23 cellular contexts compared by ENCODE assay signal in the genomic region with DNA sequence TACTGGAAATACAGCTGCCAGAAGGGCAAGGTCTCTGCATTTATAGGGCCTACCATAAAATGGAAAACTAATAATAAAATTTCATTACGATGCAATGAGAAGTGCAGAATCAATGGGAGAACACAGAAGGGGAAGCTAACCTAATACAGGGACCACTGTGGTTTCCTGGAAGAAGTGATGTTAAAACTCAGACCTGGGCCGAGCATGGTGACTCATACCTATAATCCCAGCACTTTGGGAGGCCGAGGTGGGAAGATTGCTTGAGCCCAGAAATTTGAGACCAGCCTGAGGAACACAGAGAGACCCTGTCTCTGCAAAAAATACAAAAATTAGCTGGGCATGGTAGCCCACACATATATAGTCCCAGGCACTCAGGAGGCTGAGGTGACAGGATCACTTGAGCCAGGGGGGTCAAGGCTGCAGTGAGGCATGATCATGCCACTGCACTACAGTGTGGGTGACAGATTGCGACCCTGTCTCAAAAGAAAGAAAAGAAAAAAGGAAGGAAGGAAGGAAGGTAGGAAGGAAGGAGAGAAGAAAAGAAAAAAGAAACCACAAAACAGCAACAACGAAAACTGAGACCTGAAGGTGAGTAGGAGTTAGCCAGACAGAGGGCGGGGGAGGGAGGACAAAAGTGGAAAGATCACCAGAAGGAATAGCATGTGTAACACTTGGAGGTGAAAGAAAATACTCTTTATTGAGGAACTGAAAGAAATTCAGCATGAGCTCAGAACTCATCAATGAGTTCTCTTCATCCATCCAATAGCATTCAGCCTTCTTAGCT. TPM values are rescaled to one million over a fixed set of nuclear protein-coding genes. Genes with fewer than 3 reads are reported as not detected.
DNase-seq lines count a peak whose midpoint lies in the region; ATAC-seq, FAIRE-seq and TF ChIP-seq lines count a peak whose summit lies in the region.
"Had no signal": no experiment of that assay in that cellular context is flagged by ENCODE, and none has a peak within 500 bp of the region (broad histone marks: within the 10 kb centered on the region; RNA-seq: fewer than 3 reads in every experiment).

No MANE protein-coding gene starts in this region.

- no peaks in the 10 kb centered on the region for H3K27me3 ChIP-seq in IMR-90 (ENCODE audit: control insufficient read depth, insufficient read depth, low read length)
- H3K27me3 ChIP-seq in mesendoderm (ENCODE audit: insufficient read depth, low read length, poor library complexity), result no peaks in the 10 kb centered on the region
- H3K27me3 ChIP-seq: ascending aorta, testis had no signal

- peak overlapping the region; percentile 85 for H3K14ac ChIP-seq in IMR-90 (replicated peaks; ENCODE audit: low read depth, low read length)

- WGBS in IMR-90 (ENCODE audit: extremely low coverage in 2 of 2, insufficient read length in 1 of 2), 2 experiments, result 83% methylated on average over 1 of the region's 6 CpGs; no CpG with 5 or more reads in 1 of the 2 experiments
- no CpG with 5 or more reads among the region's 6 CpGs for WGBS in mesendoderm (ENCODE audit: extremely low coverage, insufficient coverage, low lambda C conversion rate)

- H3K27ac ChIP-seq in IMR-90 (ENCODE audit: insufficient read depth, low read length), result no peak overlapping the region
- peak overlapping the region; percentile 31 for H3K27ac ChIP-seq in mesendoderm (ENCODE audit: low read depth, low read length)
- H3K27ac ChIP-seq: parathyroid adenoma, RWPE1, testis had no signal

- in situ Hi-C loops in IMR-90 (cut with MboI; ENCODE audit: low sequenced_read_pairs), result no loop called here

- intact Hi-C loops in IMR-90 (cut with micrococcal nuclease), result loop anchor here (5.0 kb wide), 1 partner anchor 54 kb away; no protein-coding TSS in a partner anchor

- peak overlapping the region; percentile 53 to 59; a peak in 2 of 4 replicates for H4K8ac ChIP-seq in IMR-90 (ENCODE audit: low read depth in 2 of 2, low read length in 2 of 2)
- H4K8ac ChIP-seq in mesendoderm (ENCODE audit: low read depth, low read length), result no peak overlapping the region

- H3K4ac ChIP-seq in IMR-90 (ENCODE audit: low read depth, low read length), result peak overlapping the region; percentile 79
- peak overlapping the region; percentile 83 for H3K4ac ChIP-seq in mesendoderm (ENCODE audit: low read depth, low read length)

- H3K79me1 ChIP-seq in IMR-90 (ENCODE audit: low read depth in 1 of 2, low read length in 2 of 2) (no peaks in the 10 kb centered on the region), mesendoderm (ENCODE audit: low read length) (no peaks in the 10 kb centered on the region)

- H3K23ac ChIP-seq in IMR-90 (ENCODE audit: low read depth, low read length) (no peak overlapping the region), mesendoderm (ENCODE audit: low read length) (no peak overlapping the region)

- TF ChIP-seq RAD21 in IMR-90 (IDR thresholded peaks at IDR 0.05; ENCODE audit: low read length), result no peak

- H2BK20ac ChIP-seq in IMR-90 (ENCODE audit: low read depth, low read length), result peak overlapping the region; percentile 57

- FAIRE-seq in G401.6 (lab: Jason Lieb, UNC), result peak; percentile 77
- FAIRE-seq: GM12892, GM19239 had no signal

- H2AFZ ChIP-seq in IMR-90 (replicated peaks; ENCODE audit: low read length, poor library complexity), result no peak overlapping the region
- H2AFZ ChIP-seq: parathyroid adenoma had no signal

- no peaks in the 10 kb centered on the region for H3K79me2 ChIP-seq in mesendoderm (ENCODE audit: control insufficient read depth, insufficient read depth, low read length)
- H3K79me2 ChIP-seq: parathyroid adenoma had no signal

- 0 out of 2 replicates have a peak overlapping the region, but pooled peaks have one; percentile 69 for H2AK5ac ChIP-seq in IMR-90 (ENCODE audit: low read depth, low read length)
- no peak overlapping the region for H2AK5ac ChIP-seq in mesendoderm (ENCODE audit: low read length)

- H2AK9ac ChIP-seq in IMR-90 (replicated peaks; ENCODE audit: low read depth, low read length, poor library complexity), result no peak overlapping the region

- H3K18ac ChIP-seq in IMR-90 (ENCODE audit: low read depth, low read length) (no peak overlapping the region; the same call in 1 of the 2 replicates), mesendoderm (ENCODE audit: low read length) (peak overlapping the region; percentile 54)

- ATAC-seq in IMR-90 (ENCODE audit: low read depth) (no peak), GM19395 (IDR thresholded peaks at IDR 0.05; ENCODE audit: unreplicated experiment) (no peak)
- ATAC-seq: activated CD8-positive, alpha-beta memory T cell treated with anti-CD3 and anti-CD28 coated beads, Interleukin-2, amount 10 ng/mL, durations not matched to agents 7 days and 5 days; natural killer cell; stimulated activated effector memory CD8-positive, alpha-beta T cell treated with anti-CD3 and anti-CD28 coated beads, Interleukin-12 subunit alpha, Interleukin-12 subunit beta, amount 100 ng/mL, for 72 hours had no signal

- H4K5ac ChIP-seq in IMR-90 (ENCODE audit: low read depth, low read length), result peak overlapping the region; percentile 38; the same call in 1 of the 2 replicates
- H4K5ac ChIP-seq in mesendoderm (ENCODE audit: low read length), result no peak overlapping the region

- no peak for TF ChIP-seq CTCF in IMR-90 (conservative IDR thresholded peaks at IDR 0.05; ENCODE audit: low read depth, low read length)

- H2BK120ac ChIP-seq in IMR-90 (ENCODE audit: low read depth, low read length) (peak overlapping the region; percentile 78), mesendoderm (ENCODE audit: low read depth, low read length) (no peak overlapping the region)

- no peaks in the 10 kb centered on the region for H3K36me3 ChIP-seq in IMR-90 (ENCODE audit: control insufficient read depth, insufficient read depth, low read length)
- no peaks in the 10 kb centered on the region for H3K36me3 ChIP-seq in mesendoderm (ENCODE audit: control insufficient read depth, insufficient read depth, low read length)
- H3K36me3 ChIP-seq: ascending aorta, HAP-1 had no signal

- DNase-seq in IMR-90 (no peak), RPMI8226 (peak; percentile 36), mesendoderm (peak; percentile 57), DMS79 treated with DMSO at 0.1 percent for 48 hours (lab: John Stamatoyannopoulos, UW) (no peak), mesenteric fat pad (ENCODE audit: low spot score) (no peak)
- DNase-seq: activated CD4-positive, alpha-beta T cell treated with anti-CD3 and anti-CD28 coated beads, Interleukin-2, amount 10 ng/mL, durations not matched to agents 24 days and 14 days; activated CD8-positive, alpha-beta memory T cell treated with anti-CD3 and anti-CD28 coated beads, Interleukin-2, amount 10 ng/mL, durations not matched to agents 7 days and 5 days; effector memory CD4-positive, alpha-beta T cell; natural killer cell; NCI-H1694 treated with DMSO at 0.1 percent for 48 hours; NCI-H2227 treated with DMSO at 0.1 percent for 48 hours; SW 1271; testis had no signal

- H3K9me3 ChIP-seq in IMR-90 (ENCODE audit: control insufficient read depth, insufficient read depth, low read length), result no peaks in the 10 kb centered on the region
- H3K9me3 ChIP-seq: ascending aorta, HAP-1, testis had no signal

- dilution Hi-C loops in IMR-90 (cut with HindIII; ENCODE audit: low sequenced_read_pairs, unreplicated experiment), result no loop called here

- CTCF ChIA-PET in IMR-90 (lab: Yijun Ruan, JAX), result interaction anchor here (2.0 kb wide), 1 partner anchor 10 kb away, joined by 10 read pairs; no protein-coding TSS in a partner anchor

- H2BK15ac ChIP-seq in IMR-90 (ENCODE audit: low read depth, low read length) (peak overlapping the region; percentile 61; the same call in 2 of the 3 replicates), mesendoderm (replicated peaks; ENCODE audit: low read depth) (no peak overlapping the region)

- no peak overlapping the region for H3K9ac ChIP-seq in IMR-90 (ENCODE audit: low read depth, low read length)
- peak overlapping the region; percentile 18 for H3K9ac ChIP-seq in mesendoderm (ENCODE audit: low read length)
- H3K9ac ChIP-seq: parathyroid adenoma had no signal

- no peaks in the 10 kb centered on the region for H4K20me1 ChIP-seq in IMR-90 (ENCODE audit: insufficient read depth, low read length)

- H2BK5ac ChIP-seq in IMR-90 (ENCODE audit: low read depth, low read length, poor library complexity, severe bottlenecking), result peak overlapping the region; percentile 57
- H2BK5ac ChIP-seq in mesendoderm (ENCODE audit: low read length), result peak overlapping the region; percentile 61

- peaks cover 5% of the 10 kb centered on the region; the same call in 1 of the 2 replicates for H3K9me1 ChIP-seq in IMR-90 (ENCODE audit: insufficient read depth, low read length)

- H3K4me2 ChIP-seq in IMR-90 (ENCODE audit: low read depth, low read length) (no peak overlapping the region), mesendoderm (ENCODE audit: low read length) (no peak overlapping the region)

- H3K56ac ChIP-seq in IMR-90 (ENCODE audit: extremely low read depth, insufficient read depth, low read length) (no peak overlapping the region), mesendoderm (ENCODE audit: low read length) (peak overlapping the region; percentile 58)

- H3K4me3 ChIP-seq in IMR-90 (ENCODE audit: insufficient read depth, low read depth, low read length) (no peak overlapping the region), mesendoderm (ENCODE audit: low read length) (no peak overlapping the region)
- H3K4me3 ChIP-seq: ascending aorta, HAP-1, testis had no signal

- peaks cover 4% of the 10 kb centered on the region; the same call in 1 of the 2 replicates for H3K4me1 ChIP-seq in IMR-90 (ENCODE audit: control insufficient read depth, insufficient read depth, low read length)
- H3K4me1 ChIP-seq in mesendoderm (ENCODE audit: control insufficient read depth, low read depth, low read length), result peaks cover 5% of the 10 kb centered on the region

- no TSS peak for BruUV-seq in IMR-90 (replicated peaks; lab: Mats Ljungman, UMichigan)

- H4K91ac ChIP-seq in IMR-90 (ENCODE audit: insufficient read depth, low read depth, low read length), result peak overlapping the region; percentile 35

- TF ChIP-seq POLR2A in IMR-90 (IDR thresholded peaks at IDR 0.05; ENCODE audit: low read depth, low read length), result no peak

- POLR2A ChIA-PET in IMR-90 (lab: Charles Lee; ENCODE audit: unreplicated experiment), result no interaction called here

TF ChIP-seq in IMR-90, 13 proteins besides CTCF, POLR2A, EP300 and RAD21:
- TF ChIP-seq MAZ (IDR thresholded peaks at IDR 0.05; ENCODE audit: borderline replicate concordance, low read depth, low read length), result no peak
- TF ChIP-seq CEBPB (IDR thresholded peaks at IDR 0.05; ENCODE audit: low read depth, low read length), result no peak
- TF ChIP-seq SMC3 (IDR thresholded peaks at IDR 0.05; ENCODE audit: low read depth, low read length), result no peak

RNA-seq across cellular contexts. Expression of gene DTNA, which starts 58.3 kb away (rescaled TPM):
- total RNA-seq in IMR-90 (2012; rRNA removed) (7.5 and 9.5 TPM in 2 replicates), mesenteric fat pad (19.7 TPM)
- 8.7 and 10.8 TPM in 2 replicates for polyA plus RNA-seq in IMR-90 (2012; rRNA removed)
- 4.6 and 4.8 TPM in 2 replicates for polyA plus RNA-seq in IMR-90 (2012; cell fraction: cytosol; rRNA removed)
- 5.2 and 21.0 TPM in 2 replicates for polyA plus RNA-seq in IMR-90 (2012; cell fraction: nucleus; rRNA removed; ENCODE audit: low replicate concordance)
- polyA plus RNA-seq in mesendoderm (2013, experiment 1 of 2), result 38.8 TPM
- 38.8 TPM for polyA plus RNA-seq in mesendoderm (2013, experiment 2 of 2)
- total RNA-seq: activated CD4-positive, alpha-beta T cell treated with anti-CD3 and anti-CD28 coated beads, Interleukin-2, amount 10 ng/mL, durations not matched to agents 24 days and 14 days; activated CD8-positive, alpha-beta memory T cell treated with anti-CD3 and anti-CD28 coated beads, Interleukin-2, amount 10 ng/mL, durations not matched to agents 7 days and 5 days; activated T-helper 1 cell treated with anti-CD3 and anti-CD28 coated beads, Interleukin-12 subunit alpha, Interleukin-12 subunit beta, Interleukin-2, Interleukin-4 antibody, amounts not matched to agents 30 ng/mL and 10 ng/mL and 1 ng/mL, durations not matched to agents 14 hours and 24 hours and 36 hours had no signal

Comparison
In these comparisons a context has a peak if more than half of its experiments do, and no peak if none do; other contexts are left out.
1. DNase-seq: peak in RPMI8226 (single experiment) and mesendoderm (single experiment); none in IMR-90 (single experiment), DMS79 treated with DMSO at 0.1 percent for 48 hours (single experiment) and mesenteric fat pad (single experiment).